Comparison of ENCODE assay signal across 8 cellular contexts in the genomic region with DNA sequence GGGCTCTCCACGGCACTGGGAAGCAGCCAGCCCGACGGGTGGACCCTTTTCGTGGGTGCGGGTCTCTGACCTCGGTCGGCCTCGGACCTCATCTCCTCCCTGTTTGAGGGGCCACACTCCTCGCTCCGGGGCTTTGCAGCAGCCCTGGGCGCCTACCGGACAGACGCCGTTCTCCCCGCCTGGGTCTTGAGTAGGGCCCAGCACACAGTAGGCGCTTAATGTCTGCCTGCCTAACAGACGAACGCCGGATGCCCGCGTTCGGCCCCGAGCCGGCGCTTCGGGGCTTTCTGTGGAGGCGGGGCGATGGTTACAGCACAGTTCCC. TPM values are rescaled to one million over a fixed set of nuclear protein-coding genes. Genes with fewer than 3 reads are reported as not detected.
A peak's percentile ranks its signal among the peaks of the same experiment; 100 is the strongest.
DNase-seq lines count a peak whose midpoint lies in the region; ATAC-seq lines count a peak whose summit lies in the region.

No MANE protein-coding gene starts in this region.

- H3K9ac ChIP-seq in HUES6 (ENCODE audit: low read length), result peak overlapping the region; percentile 86

- H3K4me3 ChIP-seq in HUES6 (ENCODE audit: low read depth, low read length), result peak overlapping the region; percentile 98

- peaks cover 0 to 1% (median 0%) of the 10 kb centered on the region in 7 donors for H3K9me3 Mint-ChIP-seq in naive B cell

- H3K27ac Mint-ChIP-seq in naive B cell, result peak overlapping the region; percentile 95 to 99 (median 98)

- no peaks in the 10 kb centered on the region for H3K9me3 ChIP-seq in HUES6 (ENCODE audit: control insufficient read depth, insufficient read depth, low read depth, low read length)

- peaks cover 39 to 54% (median 47%) of the 10 kb centered on the region in 3 donors for H3K4me1 Mint-ChIP-seq in naive B cell

- peaks cover 9% of the 10 kb centered on the region; the same call in 1 of the 2 replicates for H3K4me1 ChIP-seq in HUES6 (ENCODE audit: control insufficient read depth, insufficient read depth, low read length)

- peaks cover 12% of the 10 kb centered on the region; the same call in 1 of the 2 replicates for H3K27me3 ChIP-seq in HUES6 (ENCODE audit: control insufficient read depth, insufficient read depth, low read length)

- DNase-seq in naive B cell (no peak), midbrain (lab: John Stamatoyannopoulos, UW) (no peak), iPS-NIHi11 (ENCODE audit: low spot score) (no peak), SKM-1 (lab: John Stamatoyannopoulos, UW; ENCODE audit: unreplicated experiment) (no peak), NK-92 (lab: John Stamatoyannopoulos, UW; ENCODE audit: unreplicated experiment) (no peak)

- peak overlapping the region; percentile 94 to 100 (median 99) for H3K4me3 Mint-ChIP-seq in naive B cell

- H3K27ac ChIP-seq in HUES6 (ENCODE audit: low read depth, low read length), result peak overlapping the region; percentile 72; the same call in 1 of the 2 replicates
- peak overlapping the region; percentile 63 for H3K27ac ChIP-seq in cingulate gyrus (ENCODE audit: low read depth, low read length)

- H3K36me3 ChIP-seq in HUES6 (ENCODE audit: control insufficient read depth, insufficient read depth, low read length), result peaks cover 13% of the 10 kb centered on the region; the same call in 1 of the 2 replicates

- H3K27me3 Mint-ChIP-seq in naive B cell, result no peaks in the 10 kb centered on the region

- H3K36me3 Mint-ChIP-seq in naive B cell, result no peaks in the 10 kb centered on the region

- peak; percentile 1 for ATAC-seq in GM18907 (IDR thresholded peaks at IDR 0.05; ENCODE audit: unreplicated experiment)
- peak; percentile 7 to 14 for ATAC-seq in naive B cell (ENCODE audit: low read depth in 2 of 2)

RNA-seq across cellular contexts. Expression of gene GTF3C5, which starts 0.8 kb away (rescaled TPM):
- 10 to 100 TPM; 22.3 to 44.2 (median 32.7) TPM for polyA plus RNA-seq in naive B cell (ENCODE audit: low read depth in 6 of 6)

RNA-seq across cellular contexts. Expression of gene CEL, which starts 31.8 kb away (rescaled TPM):
- under 1 TPM in 1 of 6 donors, not detected in 5; 0.11 TPM for polyA plus RNA-seq in naive B cell (ENCODE audit: low read depth in 6 of 6)

RNA-seq across cellular contexts. Expression of gene GFI1B, which starts 51.5 kb away (rescaled TPM):
- polyA plus RNA-seq in naive B cell (ENCODE audit: low read depth in 6 of 6), result 1 to 10 TPM in 2 of 6 donors, under 1 TPM in 3, not detected in 1; 0.38 to 1.4 (median 0.89) TPM
